Comparison of ENCODE assay signal across 29 cellular contexts in the genomic region with DNA sequence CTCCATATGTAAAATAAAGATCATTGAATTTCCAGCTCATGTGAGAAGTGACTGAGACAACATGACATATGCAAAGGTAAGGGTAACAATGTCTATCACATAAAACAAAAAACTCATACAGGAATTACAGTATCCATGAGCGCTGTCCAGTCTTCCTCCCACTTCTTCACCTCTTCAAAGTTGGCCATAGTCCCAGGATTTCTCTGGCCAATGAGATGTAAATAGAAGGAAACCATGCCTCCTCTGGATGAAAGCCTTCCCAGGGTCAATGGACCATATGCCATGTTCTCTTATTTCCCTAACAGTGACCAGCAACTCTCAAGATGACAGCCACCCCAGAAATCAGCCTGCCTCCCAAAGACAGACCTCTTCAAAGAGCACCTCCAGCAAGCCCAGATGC.
"Had no signal": no experiment of that assay in that cellular context is flagged by ENCODE, and none has a peak within 500 bp of the region (broad histone marks: within the 10 kb centered on the region; RNA-seq: fewer than 3 reads in every experiment).

No MANE protein-coding gene starts in this region.

- H3K4me3 ChIP-seq: Peyer's patch, SJSA1 had no signal

- H3K9me2 ChIP-seq: SK-N-SH had no signal

- H3K27me3 ChIP-seq: Peyer's patch, SJSA1 had no signal

- H3K27ac ChIP-seq: KMS-11, Peyer's patch, SJSA1 had no signal

- ATAC-seq: PC-3 had no signal

- H3K4me2 ChIP-seq: KMS-11, SK-N-SH had no signal

- DNase-seq: Karpas-422, KBM-7, MM.1S, MV-4-11, NCI-H1092, NCI-H1105, NCI-H1417 treated with DMSO at 0.1 percent for 48 hours, NCI-H1436 treated with DMSO at 0.1 percent for 48 hours, NCI-H1694 treated with DMSO at 0.1 percent for 48 hours, NCI-H187 treated with DMSO at 0.1 percent for 48 hours, NCI-H2029, NCI-H2081, NCI-H2171 treated with DMSO at 0.1 percent for 48 hours, NCI-H2227 treated with DMSO at 0.1 percent for 48 hours, NCI-H345, NCI-H446, NCI-H510A treated with DMSO at 0.1 percent for 48 hours, NCI-H524 treated with DMSO at 0.1 percent for 48 hours, NCI-H526 treated with DMSO at 0.1 percent for 48 hours, NCI-H774, OCI-M1, PC-3, Peyer's patch, RPMI8226, SHP77 treated with DMSO at 0.1 percent for 48 hours, SK-N-SH, SW 1271 had no signal

- H3K9me3 ChIP-seq: Peyer's patch, SJSA1, SK-N-SH had no signal

- H3K36me3 ChIP-seq: Peyer's patch, SJSA1 had no signal
